In genomic region chr22:37660709-37661045, GRCh38 we compare ENCODE assay signal across 1 cellular context.
TF ChIP-seq lines count a peak whose summit lies in the region.

No MANE protein-coding gene starts in this region.

TF ChIP-seq in liver, 16 proteins besides CTCF, POLR2A, EP300 and RAD21 (continued from another document):
- TF ChIP-seq REST (IDR thresholded peaks at IDR 0.05) = no peak
- no peak for TF ChIP-seq YY1 (IDR thresholded peaks at IDR 0.05)
- no peak for TF ChIP-seq TAF1 (conservative IDR thresholded peaks at IDR 0.05)
- TF ChIP-seq MAX (IDR thresholded peaks at IDR 0.05) = no peak
- no peak for TF ChIP-seq FOXA2 (IDR thresholded peaks at IDR 0.05)
